In genomic region chr1:5424802-5425201, GRCh38 we compare ENCODE assay signal across 20 cellular contexts.
DNase-seq lines count a peak whose midpoint lies in the region; ATAC-seq and TF ChIP-seq lines count a peak whose summit lies in the region.
"Had no signal": no experiment of that assay in that cellular context is flagged by ENCODE, and none has a peak within 500 bp of the region (broad histone marks: within the 10 kb centered on the region; RNA-seq: fewer than 3 reads in every experiment).

No MANE protein-coding gene starts in this region.

- H3F3A ChIP-seq in SK-N-SH (replicated peaks; ENCODE audit: insufficient read depth), result no peaks in the 10 kb centered on the region

- peak in 1 of 2 experiments; percentile 60; a peak in 1 of 4 replicates for TF ChIP-seq EP300 in SK-N-SH (IDR thresholded peaks at IDR 0.05; ENCODE audit: borderline replicate concordance in 1 of 2, low read depth in 1 of 2, low read length in 1 of 2)

- no peak overlapping the region for H3K27ac Mint-ChIP-seq in activated naive CD4-positive, alpha-beta T cell treated with anti-CD3 and anti-CD28 coated beads, Interleukin-2, amount 10 ng/mL, durations not matched to agents 7 days and 5 days
- H3K27ac Mint-ChIP-seq: CD4-positive, alpha-beta T cell; HFFc6; progenitor cell of endocrine pancreas; T-helper 1 cell treated with Interleukin-12 subunit alpha and Interleukin-12 subunit beta and Interleukin-4 antibody, amounts not matched to agents 30 μg/mL and 1 μg/mL, for 36 hours had no signal

- H2AFZ ChIP-seq in SK-N-SH (ENCODE audit: low read depth), result no peak overlapping the region

- POLR2A ChIA-PET in SK-N-SH (lab: Yijun Ruan, JAX), result no interaction called here

- H3K27me3 ChIP-seq in SK-N-SH (ENCODE audit: insufficient read depth) (no peaks in the 10 kb centered on the region), foreskin keratinocyte (peaks cover 8% of the 10 kb centered on the region)

- H3K36me3 ChIP-seq in SK-N-SH (replicated peaks in 1 of 2; ENCODE audit: control insufficient read depth in 1 of 2, insufficient read depth in 2 of 2, low read length in 1 of 2), result no peaks in the 10 kb centered on the region
- H3K36me3 ChIP-seq: heart right ventricle had no signal

- TF ChIP-seq CTCF in SK-N-SH (IDR thresholded peaks at IDR 0.05), result no peak
- TF ChIP-seq CTCF in foreskin keratinocyte (conservative IDR thresholded peaks at IDR 0.05), result no peak

- peaks cover 1% of the 10 kb centered on the region for H3K36me3 Mint-ChIP-seq in activated naive CD4-positive, alpha-beta T cell treated with anti-CD3 and anti-CD28 coated beads, Interleukin-2, amount 10 ng/mL, durations not matched to agents 7 days and 5 days

- H3K9me3 ChIP-seq in SK-N-SH, result no peaks in the 10 kb centered on the region
- H3K9me3 ChIP-seq: heart right ventricle had no signal

- DNase-seq in SK-N-SH, result no peak
- peak; percentile 61 for DNase-seq in NCI-H460 (ENCODE audit: extremely low read depth, low read depth)
- peak; percentile 34 to 70 for DNase-seq in foreskin keratinocyte
- DNase-seq in GF-D8 (lab: John Stamatoyannopoulos, UW), result no peak
- no peak for DNase-seq in activated naive CD4-positive, alpha-beta T cell treated with anti-CD3 and anti-CD28 coated beads, Interleukin-2, amount 10 ng/mL, durations not matched to agents 7 days and 5 days
- DNase-seq: activated CD4-positive, CD25-positive, alpha-beta regulatory T cell treated with anti-CD3 and anti-CD28 coated beads, Interleukin-2, amount 50 U/mL, for 72 hours; activated naive CD4-positive, alpha-beta T cell; CD4-positive, alpha-beta T cell; dorsolateral prefrontal cortex; heart right ventricle; HFFc6; left cardiac atrium; NCI-H82; stimulated activated naive CD4-positive, alpha-beta T cell treated with Interleukin-2 at 50 U/mL for 16 hours had no signal

- H3K4me1 ChIP-seq in SK-N-SH (ENCODE audit: control insufficient read depth in 1 of 2, insufficient read depth in 2 of 2, low read depth in 1 of 2, low read length in 1 of 2) (peaks cover 0 to 81% of the 10 kb centered on the region in 2 experiments; a peak in 2 of 4 replicates), foreskin keratinocyte (no peaks in the 10 kb centered on the region)

- H3K27me3 Mint-ChIP-seq in activated naive CD4-positive, alpha-beta T cell treated with anti-CD3 and anti-CD28 coated beads, Interleukin-2, amount 10 ng/mL, durations not matched to agents 7 days and 5 days, result peaks cover 76% of the 10 kb centered on the region

- H3K4me2 ChIP-seq in SK-N-SH, result no peak overlapping the region

- H3K4me1 Mint-ChIP-seq in activated naive CD4-positive, alpha-beta T cell treated with anti-CD3 and anti-CD28 coated beads, Interleukin-2, amount 10 ng/mL, durations not matched to agents 7 days and 5 days, result peaks cover 35% of the 10 kb centered on the region

- CTCF ChIA-PET in SK-N-SH (lab: Yijun Ruan, JAX), result interaction anchor here (0.8 to 2.0 kb wide), 5 partner anchors 11 to 91 kb away, joined by 3 to 5 read pairs (median 3); no protein-coding TSS in a partner anchor
- CTCF ChIA-PET in activated naive CD4-positive, alpha-beta T cell treated with anti-CD3 and anti-CD28 coated beads, Interleukin-2, amount 10 ng/mL, durations not matched to agents 7 days and 5 days (lab: Charles Lee), result no interaction called here

- no peaks in the 10 kb centered on the region for H4K20me1 ChIP-seq in SK-N-SH (ENCODE audit: insufficient read depth)

- TF ChIP-seq RAD21 in SK-N-SH (IDR thresholded peaks at IDR 0.05; ENCODE audit: low read length), result no peak

- no peak for ATAC-seq in SK-N-SH treated with all-trans-retinoic acid at 6 μM for 48 hours
- ATAC-seq in foreskin keratinocyte, result peak; percentile 88
- ATAC-seq in GM19455 (IDR thresholded peaks at IDR 0.05; ENCODE audit: unreplicated experiment), result no peak
- ATAC-seq in HG02588 (IDR thresholded peaks at IDR 0.05; ENCODE audit: unreplicated experiment), result no peak
- ATAC-seq: heart right ventricle, left cardiac atrium, Right ventricle myocardium inferior had no signal

- no peak overlapping the region for H3K4me3 Mint-ChIP-seq in activated naive CD4-positive, alpha-beta T cell treated with anti-CD3 and anti-CD28 coated beads, Interleukin-2, amount 10 ng/mL, durations not matched to agents 7 days and 5 days
- H3K4me3 Mint-ChIP-seq: CD4-positive, alpha-beta T cell; HFFc6; T-helper 1 cell treated with Interleukin-12 subunit alpha and Interleukin-12 subunit beta and Interleukin-4 antibody, amounts not matched to agents 30 μg/mL and 1 μg/mL, for 36 hours had no signal

- H3K9me2 ChIP-seq in SK-N-SH, result no peaks in the 10 kb centered on the region

- WGBS in SK-N-SH (ENCODE audit: low lambda C conversion rate), result 6% methylated on average over 9 of the region's 9 CpGs

- H3K9ac ChIP-seq in SK-N-SH, result no peak overlapping the region

- H3K9me3 Mint-ChIP-seq in activated naive CD4-positive, alpha-beta T cell treated with anti-CD3 and anti-CD28 coated beads, Interleukin-2, amount 10 ng/mL, durations not matched to agents 7 days and 5 days, result no peaks in the 10 kb centered on the region
- H3K9me3 Mint-ChIP-seq: CD4-positive, alpha-beta T cell; T-helper 1 cell treated with Interleukin-12 subunit alpha and Interleukin-12 subunit beta and Interleukin-4 antibody, amounts not matched to agents 30 μg/mL and 1 μg/mL, for 36 hours had no signal

- no peak overlapping the region for H3K4me3 ChIP-seq in SK-N-SH (ENCODE audit: low read depth in 2 of 2, low read length in 1 of 2)
- H3K4me3 ChIP-seq: dorsolateral prefrontal cortex, heart right ventricle had no signal

- H3K79me2 ChIP-seq in SK-N-SH (ENCODE audit: insufficient read depth), result no peaks in the 10 kb centered on the region

- H3K27ac ChIP-seq in SK-N-SH (ENCODE audit: low read depth in 2 of 2, low read length in 1 of 2), result peak overlapping the region in 1 of 2 experiments; percentile 92; a peak in 2 of 4 replicates
- no peak overlapping the region for H3K27ac ChIP-seq in foreskin keratinocyte
- H3K27ac ChIP-seq: dorsolateral prefrontal cortex, heart right ventricle had no signal

TF ChIP-seq in SK-N-SH, 30 proteins besides CTCF, POLR2A, EP300 and RAD21:
- no peak for TF ChIP-seq NRF1 (IDR thresholded peaks at IDR 0.05; ENCODE audit: low read depth, low read length)
- TF ChIP-seq GATA2 (CRISPR knock-in tag; IDR thresholded peaks at IDR 0.05), result 0 out of 2 replicates have a peak, but pooled peaks have one; percentile 10

TF ChIP-seq in SK-N-SH treated with all-trans-retinoic acid at 6 μM for 48 hours, 23 proteins besides CTCF, POLR2A, EP300 and RAD21:
- no peak for TF ChIP-seq CSRNP3 (CRISPR knock-in tag; IDR thresholded peaks at IDR 0.05)
- TF ChIP-seq CSDC2 (CRISPR knock-in tag; IDR thresholded peaks at IDR 0.05), result no peak
- no peak for TF ChIP-seq ZC3H10 (CRISPR knock-in tag; IDR thresholded peaks at IDR 0.05)

Comparison
In these comparisons a context has a peak if more than half of its experiments do, and no peak if none do; other contexts are left out.
1. DNase-seq: peak in NCI-H460 (single experiment) and foreskin keratinocyte (2 of 2); none in SK-N-SH (single experiment), GF-D8 (single experiment) and activated naive CD4-positive, alpha-beta T cell treated with anti-CD3 and anti-CD28 coated beads, Interleukin-2, amount 10 ng/mL, durations not matched to agents 7 days and 5 days (single experiment).